ENCODE assay signal across 28 cellular contexts in the genomic region with DNA sequence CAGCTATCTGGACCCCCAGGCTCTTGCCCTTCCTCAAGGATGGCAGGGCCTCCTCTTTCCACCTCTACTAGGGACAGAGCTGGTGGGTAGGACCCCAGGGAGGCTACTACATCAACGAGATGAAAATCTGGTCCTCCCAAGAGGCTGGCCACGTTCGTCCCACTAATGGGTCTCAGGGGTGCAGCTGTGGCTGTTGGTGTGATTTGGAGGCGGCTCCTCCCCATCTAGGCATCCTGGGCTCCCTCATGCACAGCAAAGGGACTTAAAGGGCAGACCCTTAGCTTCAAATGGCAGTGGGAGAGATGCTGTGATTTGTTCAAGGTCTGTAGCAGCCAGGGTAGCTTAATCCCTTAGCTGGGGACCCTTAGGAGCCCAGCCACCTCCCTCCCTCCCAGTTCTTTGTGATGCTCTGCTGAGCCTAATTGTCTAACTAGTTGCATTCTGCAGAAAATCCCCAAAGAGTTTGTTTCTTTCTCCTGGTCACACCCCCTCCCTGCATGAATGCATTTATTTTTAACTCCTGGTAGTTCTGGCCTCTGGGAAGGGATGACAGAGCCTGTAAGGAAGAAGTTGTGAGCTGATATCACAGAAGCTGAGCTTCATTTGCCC.
"Had no signal": no experiment of that assay in that cellular context is flagged by ENCODE, and none has a peak within 500 bp of the region (broad histone marks: within the 10 kb centered on the region; RNA-seq: fewer than 3 reads in every experiment).

No MANE protein-coding gene starts in this region.

- H3K4me1 Mint-ChIP-seq: activated naive CD8-positive, alpha-beta T cell treated with anti-CD3 and anti-CD28 coated beads for 36 hours had no signal

- H3K4me3 ChIP-seq: adrenal gland, body of pancreas, esophagus squamous epithelium, left lung, lower lobe of right lung, mucosa of descending colon, ovary, sigmoid colon, stomach, tibial artery, upper lobe of right lung had no signal

- H3K36me3 ChIP-seq: adrenal gland, esophagus squamous epithelium, left lung, lower lobe of right lung, ovary, sigmoid colon, stomach, tibial artery, upper lobe of right lung had no signal

- H3K9me3 Mint-ChIP-seq: activated naive CD4-positive, alpha-beta T cell treated with anti-CD3 and anti-CD28 coated beads for 36 hours; activated naive CD8-positive, alpha-beta T cell treated with anti-CD3 and anti-CD28 coated beads for 36 hours; activated T-helper 1 cell treated with anti-CD3 and anti-CD28 coated beads, Interleukin-12 subunit alpha, Interleukin-12 subunit beta, Interleukin-2, Interleukin-4 antibody, amounts not matched to agents 30 ng/mL and 10 ng/mL and 1 ng/mL, durations not matched to agents 14 hours and 24 hours and 36 hours; natural killer cell treated with Interleukin-12 subunit alpha and Interleukin-12 subunit beta and Interleukin-15 and Interleukin-18, amount 100 ng/mL, for 72 hours; stimulated activated naive B cell treated with anti-CD40 and anti-IgM and Interleukin-4, amounts not matched to agents 10 μg/mL and 1 μg/mL and 100 μg/mL, for 72 hours had no signal

- H3K4me3 Mint-ChIP-seq: activated naive CD4-positive, alpha-beta T cell treated with anti-CD3 and anti-CD28 coated beads for 36 hours; activated naive CD8-positive, alpha-beta T cell treated with anti-CD3 and anti-CD28 coated beads for 36 hours; activated T-helper 1 cell treated with anti-CD3 and anti-CD28 coated beads, Interleukin-12 subunit alpha, Interleukin-12 subunit beta, Interleukin-2, Interleukin-4 antibody, amounts not matched to agents 30 ng/mL and 10 ng/mL and 1 ng/mL, durations not matched to agents 14 hours and 24 hours and 36 hours; endodermal cell; natural killer cell treated with Interleukin-12 subunit alpha and Interleukin-12 subunit beta and Interleukin-15 and Interleukin-18, amount 100 ng/mL, for 72 hours; stimulated activated naive B cell treated with anti-CD40 and anti-IgM and Interleukin-4, amounts not matched to agents 10 μg/mL and 1 μg/mL and 100 μg/mL, for 72 hours had no signal

- H3K27me3 Mint-ChIP-seq: stimulated activated naive B cell treated with anti-CD40 and anti-IgM and Interleukin-4, amounts not matched to agents 10 μg/mL and 1 μg/mL and 100 μg/mL, for 72 hours had no signal

- H3K27ac ChIP-seq: adrenal gland, body of pancreas, esophagus squamous epithelium, lower lobe of right lung, ovary, sigmoid colon, stomach, tibial artery, upper lobe of right lung, VCaP had no signal

- H3K4me1 ChIP-seq: adrenal gland, body of pancreas, esophagus squamous epithelium, sigmoid colon, stomach, tibial artery had no signal

- H3K27ac Mint-ChIP-seq: activated naive CD4-positive, alpha-beta T cell treated with anti-CD3 and anti-CD28 coated beads for 36 hours; activated naive CD8-positive, alpha-beta T cell treated with anti-CD3 and anti-CD28 coated beads for 36 hours; activated T-helper 1 cell treated with anti-CD3 and anti-CD28 coated beads, Interleukin-12 subunit alpha, Interleukin-12 subunit beta, Interleukin-2, Interleukin-4 antibody, amounts not matched to agents 30 ng/mL and 10 ng/mL and 1 ng/mL, durations not matched to agents 14 hours and 24 hours and 36 hours; endodermal cell; natural killer cell treated with Interleukin-12 subunit alpha and Interleukin-12 subunit beta and Interleukin-15 and Interleukin-18, amount 100 ng/mL, for 72 hours; progenitor cell of endocrine pancreas; stimulated activated naive B cell treated with anti-CD40 and anti-IgM and Interleukin-4, amounts not matched to agents 10 μg/mL and 1 μg/mL and 100 μg/mL, for 72 hours had no signal

- H3K9me3 ChIP-seq: adrenal gland, body of pancreas, esophagus squamous epithelium, left lung, lower lobe of right lung, mucosa of descending colon, ovary, sigmoid colon, stomach, tibial artery, upper lobe of right lung had no signal

- DNase-seq: activated CD4-positive, alpha-beta T cell treated with anti-CD3 and anti-CD28 coated beads for 48 hours; activated CD4-positive, alpha-beta T cell treated with anti-CD3 and anti-CD28 coated beads, Interleukin-2, amount 50 U/mL, for 48 hours; activated CD8-positive, alpha-beta memory T cell treated with anti-CD3 and anti-CD28 coated beads for 24 hours; activated effector memory CD4-positive, alpha-beta T cell treated with anti-CD3 and anti-CD28 coated beads, Interleukin-2, amount 50 U/mL, for 16 hours; activated naive CD8-positive, alpha-beta T cell treated with anti-CD3 and anti-CD28 coated beads for 36 hours; activated T-cell treated with anti-CD3 and anti-CD28 coated beads, Interleukin-2, amount 50 U/mL, for 1 hour; aorta; cortex of kidney; esophagus squamous epithelium; left lung; lower lobe of right lung; ovary; sigmoid colon; stimulated activated CD4-positive, alpha-beta T cell treated with anti-CD3 and anti-CD28 coated beads, Interleukin-4, amount 100 ng/mL, for 24 hours; stimulated activated naive B cell treated with anti-CD40 and anti-IgM and Interleukin-4, amounts not matched to agents 10 μg/mL and 1 μg/mL and 100 μg/mL, for 72 hours; stomach; tibial artery; upper lobe of right lung had no signal

- H3K36me3 Mint-ChIP-seq: activated naive CD8-positive, alpha-beta T cell treated with anti-CD3 and anti-CD28 coated beads for 36 hours; natural killer cell treated with Interleukin-12 subunit alpha and Interleukin-12 subunit beta and Interleukin-15 and Interleukin-18, amount 100 ng/mL, for 72 hours; stimulated activated naive B cell treated with anti-CD40 and anti-IgM and Interleukin-4, amounts not matched to agents 10 μg/mL and 1 μg/mL and 100 μg/mL, for 72 hours had no signal

- H3K27me3 ChIP-seq: adrenal gland, body of pancreas, left lung, ovary, sigmoid colon, upper lobe of right lung had no signal

- ATAC-seq: activated CD4-positive, CD25-positive, alpha-beta regulatory T cell treated with anti-CD3 and anti-CD28 coated beads, Interleukin-2, amount 50 U/mL, for 24 hours; body of pancreas had no signal
